Comparison of ENCODE assay signal across 31 cellular contexts in the genomic region with DNA sequence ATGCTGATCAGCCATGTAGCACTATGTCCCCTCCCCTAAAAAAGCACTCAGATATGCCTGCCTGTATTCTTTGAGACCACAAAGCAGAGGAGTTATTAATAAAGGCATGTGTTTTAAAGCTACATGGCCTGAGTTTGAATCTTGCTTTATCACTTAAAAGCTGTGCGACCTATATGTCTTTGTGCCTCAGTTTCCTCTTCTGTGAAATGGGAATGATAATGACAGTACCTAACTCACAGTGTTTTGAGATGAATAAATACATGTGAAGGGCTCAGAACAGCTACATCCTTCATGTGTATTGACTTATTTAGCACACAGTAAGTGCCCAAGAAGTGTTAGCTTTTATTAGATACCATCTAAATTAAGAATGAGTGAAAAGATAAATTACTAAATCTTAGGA.
DNase-seq lines count a peak whose midpoint lies in the region; ATAC-seq, FAIRE-seq and TF ChIP-seq lines count a peak whose summit lies in the region.
"Had no signal": no experiment of that assay in that cellular context is flagged by ENCODE, and none has a peak within 500 bp of the region (broad histone marks: within the 10 kb centered on the region; RNA-seq: fewer than 3 reads in every experiment).

No MANE protein-coding gene starts in this region.

- POLR2A ChIA-PET in HepG2 (lab: Yijun Ruan, JAX): no interaction called here
- POLR2A ChIA-PET in K562 (lab: Yijun Ruan, JAX): no interaction called here
- POLR2A ChIA-PET in SK-N-SH (lab: Yijun Ruan, JAX): no interaction called here

- DNase-seq in HepG2 (ENCODE audit: low spot score) (no peak), right lobe of liver (no peak), K562 (ENCODE audit: extremely low read depth in 1 of 4, low spot score in 3 of 4) (no peak), SK-N-SH (no peak)
- DNase-seq: 8988T; ACHN; AML-193; BE2C; C1 segment of cervical spinal cord; Caco-2; Calu3; CD4-positive, alpha-beta memory T cell; CD4-positive, alpha-beta T cell; CD4-positive, CD25-positive, alpha-beta regulatory T cell; CD8-positive, alpha-beta memory T cell; CD8-positive, alpha-beta T cell; COR-L47; DMS 273 treated with DMSO at 0.1 percent for 48 hours; DMS153; DMS53; DMS79; DMS79 treated with DMSO at 0.1 percent for 48 hours; DND-41; EL had no signal

- 88% methylated on average over 1 of the region's 1 CpG for WGBS in HepG2 (ENCODE audit: low lambda C conversion rate)
- 89% methylated on average over 1 of the region's 1 CpG for WGBS in right lobe of liver (ENCODE audit: insufficient coverage, low coverage, low lambda C conversion rate, missing lambda C conversion rate)
- WGBS in K562 (ENCODE audit: insufficient coverage, low coverage, missing lambda C conversion rate): 38% methylated on average over 1 of the region's 1 CpG
- 80% methylated on average over 1 of the region's 1 CpG for WGBS in SK-N-SH (ENCODE audit: low lambda C conversion rate)

- H3K9me3 ChIP-seq in HepG2 (ENCODE audit: low read length) (no peaks in the 10 kb centered on the region), right lobe of liver (no peaks in the 10 kb centered on the region), K562 (replicated peaks; ENCODE audit: control insufficient read depth, insufficient read depth, low read depth, low read length) (no peaks in the 10 kb centered on the region), SK-N-SH (no peaks in the 10 kb centered on the region)
- H3K9me3 ChIP-seq: A549; BE2C; BLaER1; BLaER1 treated with 17β-estradiol and CSF1 and Interleukin-3, amounts not matched to agents 10 nM and 100 nM; Caco-2 had no signal

- intact Hi-C loops in HepG2 (cut with micrococcal nuclease; ENCODE audit: unreplicated experiment): no loop called here
- intact Hi-C loops in right lobe of liver (cut with DNase I): no loop called here
- intact Hi-C loops in K562 (cut with micrococcal nuclease): no loop called here

- H3K9ac ChIP-seq in HepG2 (ENCODE audit: insufficient read depth, low read depth, low read length) (no peak overlapping the region), K562 (ENCODE audit: insufficient read depth in 1 of 2, low read depth in 2 of 2, low read length in 2 of 2) (no peak overlapping the region), SK-N-SH (no peak overlapping the region)
- H3K9ac ChIP-seq: BLaER1; BLaER1 treated with 17β-estradiol and CSF1 and Interleukin-3, amounts not matched to agents 10 nM and 100 nM had no signal

- no peaks in the 10 kb centered on the region for H3K9me2 ChIP-seq in SK-N-SH

- H3K4me1 ChIP-seq in HepG2 (ENCODE audit: insufficient read depth, low read length) (no peaks in the 10 kb centered on the region), right lobe of liver (no peaks in the 10 kb centered on the region), K562 (replicated peaks in 1 of 2; ENCODE audit: control insufficient read depth in 2 of 2, insufficient read depth in 2 of 2, low read length in 2 of 2) (no peaks in the 10 kb centered on the region), SK-N-SH (ENCODE audit: control insufficient read depth in 1 of 2, insufficient read depth in 2 of 2, low read depth in 1 of 2, low read length in 1 of 2) (no peaks in the 10 kb centered on the region; a peak in 1 of 4 replicates)
- H3K4me1 ChIP-seq: A549; BE2C; BLaER1; BLaER1 treated with 17β-estradiol and CSF1 and Interleukin-3, amounts not matched to agents 10 nM and 100 nM had no signal

- H3K4me2 ChIP-seq in HepG2 (ENCODE audit: low read depth, low read length) (no peak overlapping the region), K562 (ENCODE audit: insufficient read depth, low read length) (no peak overlapping the region), SK-N-SH (no peak overlapping the region)
- H3K4me2 ChIP-seq: A549; BLaER1; BLaER1 treated with 17β-estradiol and CSF1 and Interleukin-3, amounts not matched to agents 10 nM and 100 nM had no signal

- CTCF ChIA-PET in HepG2 (lab: Yijun Ruan, JAX; ENCODE audit: low intra/inter-chr PET ratio, low total read pairs) (no interaction called here), K562 (lab: Yijun Ruan, JAX; ENCODE audit: low intra/inter-chr PET ratio) (no interaction called here), SK-N-SH (lab: Yijun Ruan, JAX) (interaction anchor here (0.6 kb wide), 1 partner anchor 596 kb away, joined by 3 read pairs; no protein-coding TSS in a partner anchor)

- H3K4me3 ChIP-seq in HepG2 (replicated peaks in 1 of 3; ENCODE audit: insufficient read depth in 1 of 3, low read depth in 2 of 3, low read length in 3 of 3) (no peak overlapping the region), right lobe of liver (no peak overlapping the region), K562 (no peak overlapping the region), SK-N-SH (ENCODE audit: low read depth in 2 of 2, low read length in 1 of 2) (no peak overlapping the region)
- H3K4me3 ChIP-seq: A549; BLaER1; BLaER1 treated with 17β-estradiol and CSF1 and Interleukin-3, amounts not matched to agents 10 nM and 100 nM had no signal

- TF ChIP-seq EP300 in HepG2 (IDR thresholded peaks at IDR 0.05; ENCODE audit: low read depth in 2 of 2, low read length in 2 of 2): no peak
- no peak for TF ChIP-seq EP300 in HepG2 (CRISPR knock-in tag; IDR thresholded peaks at IDR 0.05; ENCODE audit: borderline replicate concordance)
- TF ChIP-seq EP300 in K562 (IDR thresholded peaks at IDR 0.05; ENCODE audit: low read length): no peak
- no peak for TF ChIP-seq EP300 in SK-N-SH (IDR thresholded peaks at IDR 0.05; ENCODE audit: borderline replicate concordance in 1 of 2, low read depth in 1 of 2, low read length in 1 of 2)

- no peaks in the 10 kb centered on the region for H3K9me1 ChIP-seq in K562 (ENCODE audit: control insufficient read depth, insufficient read depth, low read length)

- FAIRE-seq in HepG2 (lab: Jason Lieb, UNC): no peak
- no peak for FAIRE-seq in K562 (lab: Jason Lieb, UNC)
- FAIRE-seq: A204.1, A549, D721Med had no signal

- BruUV-seq in HepG2 (replicated peaks; lab: Mats Ljungman, UMichigan): no TSS peak
- BruUV-seq in K562 (replicated peaks; lab: Mats Ljungman, UMichigan): no TSS peak

- H2AFZ ChIP-seq in HepG2 (ENCODE audit: low read length) (no peak overlapping the region), K562 (ENCODE audit: low read depth, low read length) (no peak overlapping the region), SK-N-SH (ENCODE audit: low read depth) (no peak overlapping the region)

- no peaks in the 10 kb centered on the region for H3F3A ChIP-seq in SK-N-SH (replicated peaks; ENCODE audit: insufficient read depth)

- in situ Hi-C loops in HepG2 (cut with HindIII; ENCODE audit: extremely low pct_ligation_motif_present, low pct_unique_long_range_greater_than_20kb) (no loop called here), K562 (cut with MboI) (no loop called here)

- H3K79me2 ChIP-seq in HepG2 (ENCODE audit: insufficient read depth, low read length) (no peaks in the 10 kb centered on the region), K562 (ENCODE audit: control insufficient read depth, insufficient read depth, low read length) (no peaks in the 10 kb centered on the region), SK-N-SH (ENCODE audit: insufficient read depth) (no peaks in the 10 kb centered on the region)

- no peak for TF ChIP-seq RAD21 in HepG2 (CRISPR knock-in tag; IDR thresholded peaks at IDR 0.05)
- no peak for TF ChIP-seq RAD21 in K562 (CRISPR knock-in tag; conservative IDR thresholded peaks at IDR 0.05 in 1 of 2, IDR thresholded peaks at IDR 0.05 in 1 of 2)
- no peak for TF ChIP-seq RAD21 in SK-N-SH (IDR thresholded peaks at IDR 0.05; ENCODE audit: low read length)

- TF ChIP-seq POLR2A in HepG2 (IDR thresholded peaks at IDR 0.05; ENCODE audit: insufficient read depth in 1 of 2, low read depth in 2 of 2, low read length in 2 of 2) (no peak), right lobe of liver (IDR thresholded peaks at IDR 0.05) (no peak), K562 (conservative IDR thresholded peaks at IDR 0.05) (no peak)

- ATAC-seq in HepG2 (no peak), right lobe of liver (no peak), K562 (no peak)
- ATAC-seq: A549; CD8-positive, alpha-beta T cell had no signal

- peaks cover 7 to 50% of the 10 kb centered on the region in 2 experiments; a peak in 4 of 5 replicates for H3K36me3 ChIP-seq in HepG2 (replicated peaks in 1 of 2; ENCODE audit: control insufficient read depth in 1 of 2, insufficient read depth in 2 of 2, low read length in 2 of 2)
- peaks cover 0 to 34% (median 8%) of the 10 kb centered on the region in 4 donors for H3K36me3 ChIP-seq in right lobe of liver
- H3K36me3 ChIP-seq in K562 (ENCODE audit: control insufficient read depth, insufficient read depth, low read length): peaks cover 8% of the 10 kb centered on the region; the same call in 1 of the 3 replicates
- H3K36me3 ChIP-seq in SK-N-SH (replicated peaks in 1 of 2; ENCODE audit: control insufficient read depth in 1 of 2, insufficient read depth in 2 of 2, low read length in 1 of 2): peaks cover 58 to 85% of the 10 kb centered on the region in 2 experiments

- H3K27ac ChIP-seq in HepG2 (ENCODE audit: extremely low read length, insufficient read depth, low read length) (no peak overlapping the region), right lobe of liver (no peak overlapping the region), K562 (ENCODE audit: extremely low read depth, low read depth, low read length) (no peak overlapping the region), SK-N-SH (ENCODE audit: low read depth in 2 of 2, low read length in 1 of 2) (no peak overlapping the region)
- H3K27ac ChIP-seq: 22Rv1; A549; BLaER1; BLaER1 treated with 17β-estradiol and CSF1 and Interleukin-3, amounts not matched to agents 10 nM and 100 nM; C4-2B had no signal

- H3K27me3 ChIP-seq in HepG2 (ENCODE audit: control insufficient read depth in 1 of 2, insufficient read depth in 2 of 2, low read length in 2 of 2) (no peaks in the 10 kb centered on the region), right lobe of liver (no peaks in the 10 kb centered on the region), K562 (ENCODE audit: control insufficient read depth in 2 of 2, insufficient read depth in 2 of 2, low read length in 2 of 2) (no peaks in the 10 kb centered on the region), SK-N-SH (ENCODE audit: insufficient read depth) (no peaks in the 10 kb centered on the region)
- H3K27me3 ChIP-seq: BE2C; BLaER1; BLaER1 treated with 17β-estradiol and CSF1 and Interleukin-3, amounts not matched to agents 10 nM and 100 nM had no signal

- no peak for TF ChIP-seq CTCF in HepG2 (CRISPR knock-in tag; IDR thresholded peaks at IDR 0.05)
- no peak for TF ChIP-seq CTCF in right lobe of liver (IDR thresholded peaks at IDR 0.05)
- TF ChIP-seq CTCF in K562 (IDR thresholded peaks at IDR 0.05 in 2 of 3, conservative IDR thresholded peaks at IDR 0.05 in 1 of 3; ENCODE audit: insufficient read depth in 2 of 3, low read depth in 1 of 3, low read length in 3 of 3): no peak
- no peak for TF ChIP-seq CTCF in SK-N-SH (IDR thresholded peaks at IDR 0.05)

- no peaks in the 10 kb centered on the region for H4K20me1 ChIP-seq in HepG2 (ENCODE audit: insufficient read depth, low read length)
- H4K20me1 ChIP-seq in K562 (replicated peaks; ENCODE audit: control insufficient read depth, insufficient read depth, low read length): no peaks in the 10 kb centered on the region
- no peaks in the 10 kb centered on the region for H4K20me1 ChIP-seq in SK-N-SH (ENCODE audit: insufficient read depth)
- H4K20me1 ChIP-seq: BLaER1 had no signal

TF ChIP-seq in HepG2, 621 proteins besides CTCF, POLR2A, EP300 and RAD21 (continues in another document):
- TF ChIP-seq ZNF629 (CRISPR knock-in tag; conservative IDR thresholded peaks at IDR 0.05): peak; percentile 69

TF ChIP-seq in SK-N-SH, 30 proteins besides CTCF, POLR2A, EP300 and RAD21 (continues in another document):
- no peak for TF ChIP-seq FOXM1 (IDR thresholded peaks at IDR 0.05; ENCODE audit: low read depth)
